In genomic region chrX:108736509-108737479, GRCh38 we compare ENCODE assay signal across 9 cellular contexts. TPM values are rescaled to one million over a fixed set of nuclear protein-coding genes. Genes with fewer than 3 reads are reported as not detected.
DNase-seq lines count a peak whose midpoint lies in the region; ATAC-seq and TF ChIP-seq lines count a peak whose summit lies in the region.
"Had no signal": no experiment of that assay in that cellular context is flagged by ENCODE, and none has a peak within 500 bp of the region (broad histone marks: within the 10 kb centered on the region; RNA-seq: fewer than 3 reads in every experiment).

TSS of gene IRS4 (minus strand) at chrX:108736563.

- H3K27me3 Mint-ChIP-seq in mesothelial cell of epicardium (ENCODE audit: low read depth) = peaks cover 86% of the 10 kb centered on the region
- H3K27me3 Mint-ChIP-seq: central memory CD8-positive, alpha-beta T cell had no signal

- H3K9me3 Mint-ChIP-seq in mesothelial cell of epicardium = no peaks in the 10 kb centered on the region
- H3K9me3 Mint-ChIP-seq: central memory CD8-positive, alpha-beta T cell had no signal

- peak within 1 kb of the TSS; percentile 74 for H3K4me3 Mint-ChIP-seq in mesothelial cell of epicardium
- H3K4me3 Mint-ChIP-seq: central memory CD8-positive, alpha-beta T cell had no signal

- no peak within 1 kb of the TSS for H3K27ac Mint-ChIP-seq in mesothelial cell of epicardium

- peaks cover 19% of the 10 kb centered on the region for H3K4me1 Mint-ChIP-seq in mesothelial cell of epicardium
- H3K4me1 Mint-ChIP-seq: central memory CD8-positive, alpha-beta T cell had no signal

- H3K4me1 ChIP-seq in BE2C = no peaks in the 10 kb centered on the region
- H3K4me1 ChIP-seq in colonic mucosa = no peaks in the 10 kb centered on the region

- intact Hi-C loops in colonic mucosa (cut with DNase I) = no loop called here

- H3K27ac ChIP-seq in colonic mucosa = no peak within 1 kb of the TSS

- DNase-seq in BE2C (peak; percentile 36), HuH-7.5 (ENCODE audit: low spot score) (peak; percentile 33), colonic mucosa (no peak), mesothelial cell of epicardium (ENCODE audit: low spot score in 2 of 2, unreplicated experiment in 2 of 2) (no peak), RPMI8226 (no peak), amniotic stem cell (lab: John Stamatoyannopoulos, UW) (no peak)

- no peaks in the 10 kb centered on the region for H3K9me3 ChIP-seq in BE2C
- no peaks in the 10 kb centered on the region for H3K9me3 ChIP-seq in colonic mucosa

- TF ChIP-seq CTCF in BE2C (IDR thresholded peaks at IDR 0.05; ENCODE audit: low read depth, low read length) (no peak), colonic mucosa (IDR thresholded peaks at IDR 0.05) (no peak), mesothelial cell of epicardium (IDR thresholded peaks at IDR 0.05; ENCODE audit: unreplicated experiment) (no peak)

- ATAC-seq in HG02970 (IDR thresholded peaks at IDR 0.05; ENCODE audit: low FRiP score, unreplicated experiment) (no peak), GM19395 (IDR thresholded peaks at IDR 0.05; ENCODE audit: unreplicated experiment) (no peak)

- H3K9ac ChIP-seq in colonic mucosa (ENCODE audit: low read depth in 2 of 2, low read length in 2 of 2) = no peak within 1 kb of the TSS

- H3K4me3 ChIP-seq in BE2C (ENCODE audit: low read depth, low read length) (peak within 1 kb of the TSS; percentile 39), colonic mucosa (peak within 1 kb of the TSS; percentile 20)

- H3K27me3 ChIP-seq in BE2C (peaks cover 43% of the 10 kb centered on the region), colonic mucosa (peaks cover 43% of the 10 kb centered on the region)

- H3K36me3 ChIP-seq in BE2C (no peaks in the 10 kb centered on the region), colonic mucosa (no peaks in the 10 kb centered on the region)

- H3K36me3 Mint-ChIP-seq in mesothelial cell of epicardium = no peaks in the 10 kb centered on the region

RNA-seq across cellular contexts. Expression of gene IRS4, which starts in this region (rescaled TPM):
- not detected for polyA plus RNA-seq in BE2C (2012; ENCODE audit: insufficient read depth, insufficient read length, low read depth)
- total RNA-seq in colonic mucosa (under 1 TPM in 1 of 2 donors, not detected in 1; 0.07 TPM), mesothelial cell of epicardium (2.2 to 2.7 TPM (median 2.2 TPM) in 3 replicates)

Comparison
In these comparisons a context has a peak if more than half of its experiments do, and no peak if none do; other contexts are left out.
1. DNase-seq: peak in BE2C (single experiment) and HuH-7.5 (single experiment); none in colonic mucosa (single experiment), mesothelial cell of epicardium (0 of 2), RPMI8226 (single experiment) and amniotic stem cell (single experiment).